In the genomic region with DNA sequence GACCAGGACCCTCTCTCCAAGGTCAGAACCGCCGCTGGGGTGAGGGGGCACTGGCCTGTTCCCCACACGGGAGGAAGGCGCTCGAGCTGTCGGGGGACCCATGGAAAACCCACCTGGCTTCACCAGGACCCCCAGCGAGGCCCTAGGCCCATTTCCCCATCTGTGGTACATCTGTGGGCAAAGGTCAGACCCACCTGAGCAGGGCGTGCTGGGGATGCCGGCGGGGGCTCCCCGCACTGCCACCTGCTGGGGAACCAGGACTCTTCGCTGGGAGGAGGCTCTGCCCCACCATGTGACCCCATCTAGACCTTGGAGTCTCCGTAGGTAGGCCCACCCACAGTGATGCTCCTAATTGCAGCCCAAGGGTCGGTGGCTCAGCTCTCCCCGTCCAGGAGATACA, we compare ENCODE assay signal across 16 cellular contexts. TPM values are rescaled to one million over a fixed set of nuclear protein-coding genes. Genes with fewer than 3 reads are reported as not detected.
DNase-seq lines count a peak whose midpoint lies in the region; ATAC-seq, FAIRE-seq and TF ChIP-seq lines count a peak whose summit lies in the region.
"Had no signal": no experiment of that assay in that cellular context is flagged by ENCODE, and none has a peak within 500 bp of the region (broad histone marks: within the 10 kb centered on the region; RNA-seq: fewer than 3 reads in every experiment).

No MANE protein-coding gene starts in this region.

- no peak overlapping the region for H3K4me3 ChIP-seq in GM12878
- H3K4me3 ChIP-seq: left lung had no signal

- no peaks in the 10 kb centered on the region for H3K79me2 ChIP-seq in GM12878 (ENCODE audit: control insufficient read depth, insufficient read depth, low read length)

- POLR2A ChIA-PET in HEK293T (lab: Yijun Ruan, JAX) = no interaction called here
- POLR2A ChIA-PET in GM12878 (lab: Charles Lee) = no interaction called here

- H3K9me3 ChIP-seq in GM12878 (replicated peaks; ENCODE audit: control insufficient read depth, insufficient read depth, low read length) = no peaks in the 10 kb centered on the region
- H3K9me3 ChIP-seq: left lung had no signal

- H3K27me3 ChIP-seq in GM12878 (replicated peaks in 1 of 2; ENCODE audit: control insufficient read depth in 2 of 2, insufficient read depth in 2 of 2, low read length in 1 of 2) = no peaks in the 10 kb centered on the region

- no peak for ATAC-seq in GM12878
- ATAC-seq in left colon = peak; percentile 20
- no peak for ATAC-seq in HG03045 (IDR thresholded peaks at IDR 0.05; ENCODE audit: unreplicated experiment)
- no peak for ATAC-seq in effector memory CD8-positive, alpha-beta T cell (replicated peaks)
- ATAC-seq: left lung had no signal

- TF ChIP-seq EP300 in GM12878 (IDR thresholded peaks at IDR 0.05; ENCODE audit: borderline replicate concordance in 1 of 2, control insufficient read depth in 1 of 2, low read depth in 2 of 2, low read length in 2 of 2) = no peak

- no TSS peak for BruUV-seq in GM12878 (replicated peaks; lab: Mats Ljungman, UMichigan)

- peaks cover 0 to 3% of the 10 kb centered on the region in 2 experiments; a peak in 1 of 4 replicates for H3K36me3 ChIP-seq in GM12878 (ENCODE audit: control insufficient read depth in 2 of 2, insufficient read depth in 2 of 2, low read length in 1 of 2)

- TF ChIP-seq CTCF in GM12878 (IDR thresholded peaks at IDR 0.05 in 2 of 3, conservative IDR thresholded peaks at IDR 0.05 in 1 of 3; ENCODE audit: control insufficient read depth in 2 of 3, extremely low read depth in 1 of 3, insufficient read depth in 1 of 3, low read depth in 3 of 3, low read length in 3 of 3) = 0 out of 6 replicates have a peak, but pooled peaks of 1 of the 3 experiments have one; percentile 22

- no peak overlapping the region for H3K4me3 Mint-ChIP-seq in effector memory CD8-positive, alpha-beta T cell
- H3K4me3 Mint-ChIP-seq: central memory CD8-positive, alpha-beta T cell had no signal

- peaks cover 0 to 5% of the 10 kb centered on the region in 2 donors for H3K4me1 Mint-ChIP-seq in effector memory CD8-positive, alpha-beta T cell (ENCODE audit: low read depth in 2 of 2)

- peaks cover 34% of the 10 kb centered on the region for H3K36me3 Mint-ChIP-seq in effector memory CD8-positive, alpha-beta T cell (ENCODE audit: insufficient read depth)

- H2AFZ ChIP-seq in GM12878 (ENCODE audit: control insufficient read depth, low read depth, low read length) = no peak overlapping the region

- CTCF ChIA-PET in HEK293T (lab: Yijun Ruan, JAX) = no interaction called here
- CTCF ChIA-PET in GM12878 (lab: Yijun Ruan, JAX) = no interaction called here

- DNase-seq in D341Med (ENCODE audit: low spot score) = peak; percentile 58
- DNase-seq in HEK293T (ENCODE audit: extremely low spot score) = peak; percentile 32
- no peak for DNase-seq in GM12878 (ENCODE audit: low read depth, low spot score)
- DNase-seq in left colon = no peak
- no peak for DNase-seq in HTR-8/SVneo (ENCODE audit: insufficient read length, low spot score)
- no peak for DNase-seq in NCI-H2196 (lab: John Stamatoyannopoulos, UW; ENCODE audit: unreplicated experiment)
- DNase-seq in effector memory CD8-positive, alpha-beta T cell = no peak
- DNase-seq: activated CD4-positive, CD25-positive, alpha-beta regulatory T cell treated with anti-CD3 and anti-CD28 coated beads, Interleukin-2, amount 50 U/mL, for 72 hours; activated effector memory CD4-positive, alpha-beta T cell treated with Interleukin-2 at 50 U/mL for 16 hours; CD8-positive, alpha-beta memory T cell; NCI-H524; stimulated activated CD8-positive, alpha-beta memory T cell treated with anti-CD3 and anti-CD28 coated beads, Interleukin-4, amount 100 ng/mL, for 48 hours had no signal

- RAD21 ChIA-PET in GM12878 (lab: Charles Lee; ENCODE audit: unreplicated experiment) = no interaction called here

- no peak for TF ChIP-seq RAD21 in GM12878 (IDR thresholded peaks at IDR 0.05; ENCODE audit: insufficient read depth, low read depth, low read length)

- H3K27me3 Mint-ChIP-seq in effector memory CD8-positive, alpha-beta T cell = peaks cover 0 to 5% of the 10 kb centered on the region in 2 donors
- H3K27me3 Mint-ChIP-seq: CD8-positive, alpha-beta memory T cell; central memory CD8-positive, alpha-beta T cell had no signal

- H3K9me3 Mint-ChIP-seq in effector memory CD8-positive, alpha-beta T cell = no peaks in the 10 kb centered on the region
- H3K9me3 Mint-ChIP-seq: CD8-positive, alpha-beta memory T cell; central memory CD8-positive, alpha-beta T cell had no signal

- no peaks in the 10 kb centered on the region for H3K4me1 ChIP-seq in GM12878 (ENCODE audit: control insufficient read depth, insufficient read depth, low read length)
- H3K4me1 ChIP-seq: left lung had no signal

- WGBS in GM12878 (ENCODE audit: insufficient coverage, insufficient replicate concordance, low lambda C conversion rate, missing lambda C conversion rate) = 94% methylated on average over 15 of the region's 15 CpGs

- 0 out of 2 replicates have a peak, but pooled peaks have one; percentile 27 for TF ChIP-seq POLR2A in GM12878 (IDR thresholded peaks at IDR 0.05; ENCODE audit: low read depth, low read length)

- SMC1A ChIA-PET in GM12878 (lab: Charles Lee; ENCODE audit: uncharacterized antibody, unreplicated experiment) = interaction anchor here (0.6 kb wide), 1 partner anchor 128 kb away, joined by 3 read pairs; no protein-coding TSS in a partner anchor

- no peaks in the 10 kb centered on the region for H4K20me1 ChIP-seq in GM12878 (ENCODE audit: control insufficient read depth, insufficient read depth)

- intact Hi-C loops in GM12878 (cut with micrococcal nuclease; ENCODE audit: unreplicated experiment) = no loop called here
- intact Hi-C loops in left colon (cut with DNase I, micrococcal nuclease) = no loop called here

- no peak overlapping the region for H3K9ac ChIP-seq in GM12878 (ENCODE audit: control insufficient read depth, insufficient read depth, low read length)

- FAIRE-seq in GM12878 (lab: Jason Lieb, UNC) (no peak), HTR-8/SVneo (lab: Jason Lieb, UNC) (no peak)
- FAIRE-seq: frontal cortex had no signal

- H3K27ac ChIP-seq in GM12878 (ENCODE audit: control insufficient read depth, insufficient read depth) = no peak overlapping the region
- H3K27ac ChIP-seq: left lung had no signal

- in situ Hi-C loops in GM12878 (cut with MboI) = no loop called here

- no peak overlapping the region for H3K4me2 ChIP-seq in GM12878 (ENCODE audit: control insufficient read depth, insufficient read depth)

- no peak overlapping the region for H3K27ac Mint-ChIP-seq in effector memory CD8-positive, alpha-beta T cell

TF ChIP-seq in HEK293T, 16 proteins besides CTCF, POLR2A, EP300 and RAD21 (continues in another document):
- TF ChIP-seq SP1 (IDR thresholded peaks at IDR 0.05) (no peak), CTBP1 (IDR thresholded peaks at IDR 0.05; ENCODE audit: borderline replicate concordance) (no peak), NFRKB (IDR thresholded peaks at IDR 0.05) (no peak)

TF ChIP-seq in GM12878, 131 proteins besides CTCF, POLR2A, EP300 and RAD21 (continues in another document):
- TF ChIP-seq RAD51 (IDR thresholded peaks at IDR 0.05) = no peak

RNA-seq across cellular contexts. Expression of a gene that starts 0.5 kb away (rescaled TPM):
- total RNA-seq in GM12878 (2013; cell fraction: nucleolus; rRNA removed) = not detected in 2 replicates
- total RNA-seq in GM12878 (2014; rRNA removed) (not detected in 2 replicates), GM12878 (2014; rRNA removed; fragmentation: Illumina TruSeq; extraction: Trizol) (not detected in 2 replicates), GM12878 (2021) (not detected in 2 replicates), left colon (not detected)
- polyA plus RNA-seq in GM12878 (2011; ENCODE audit: low read depth) = not detected
- polyA plus RNA-seq in GM12878 (2011; rRNA removed) (not detected in 2 replicates), GM12878 (2014; fragmentation: Illumina TruSeq; extraction: Trizol) (not detected in 2 replicates), GM12878 (2014; fragmentation: Nextera tagmentation; extraction: Ambion mirVana) (not detected), GM12878 (2014; rRNA removed) (not detected in 2 replicates), GM12878 (2016; fragmentation: Nextera tagmentation; extraction: Ambion mirVana) (under 1 TPM; 0.19 to 0.34 TPM)
- polyA plus RNA-seq in GM12878 (2011; cell fraction: cytosol; rRNA removed) = not detected in 2 replicates
- not detected in 2 replicates for polyA plus RNA-seq in GM12878 (2011; cell fraction: nucleus; rRNA removed)
- 0.29 and 0.34 TPM in 2 replicates for polyA plus RNA-seq in GM12878 (2012)
- polyA minus RNA-seq in GM12878 (2011; rRNA and poly(A)+ RNA removed) = 0.15 TPM in 1 of 2 replicates, not detected in the other
- not detected in 2 replicates for polyA minus RNA-seq in GM12878 (2011; cell fraction: cytosol; rRNA and poly(A)+ RNA removed)
- not detected in 2 replicates for polyA minus RNA-seq in GM12878 (2011; cell fraction: nucleus; rRNA and poly(A)+ RNA removed)
- total RNA-seq: CD8-positive, alpha-beta memory T cell; frontal cortex; left lung had no signal

RNA-seq across cellular contexts. Expression of a gene that starts 51.4 kb away (rescaled TPM):
- 15.1 and 15.2 TPM in 2 replicates for total RNA-seq in GM12878 (2013; cell fraction: nucleolus; rRNA removed)
- total RNA-seq in GM12878 (2014; rRNA removed) (5.9 and 6.6 TPM in 2 replicates), GM12878 (2014; rRNA removed; fragmentation: Illumina TruSeq; extraction: Trizol) (6.5 and 7.2 TPM in 2 replicates), GM12878 (2021) (5.7 and 7.2 TPM in 2 replicates), left colon (10 to 100 TPM in 1 of 2 donors, 1 to 10 TPM in 1; 8.3 to 10.9 TPM)
- 3.9 TPM for polyA plus RNA-seq in GM12878 (2011; ENCODE audit: low read depth)
- polyA plus RNA-seq in GM12878 (2011; rRNA removed) (7.0 and 7.8 TPM in 2 replicates), GM12878 (2014; fragmentation: Illumina TruSeq; extraction: Trizol) (7.2 and 8.4 TPM in 2 replicates), GM12878 (2014; fragmentation: Nextera tagmentation; extraction: Ambion mirVana) (1 to 10 TPM; 4.5 to 5.3 TPM), GM12878 (2014; rRNA removed) (5.9 and 6.3 TPM in 2 replicates), GM12878 (2016; fragmentation: Nextera tagmentation; extraction: Ambion mirVana) (1 to 10 TPM; 8.0 to 9.6 TPM)
- 4.4 and 5.5 TPM in 2 replicates for polyA plus RNA-seq in GM12878 (2011; cell fraction: cytosol; rRNA removed)
- 9.6 and 10.7 TPM in 2 replicates for polyA plus RNA-seq in GM12878 (2011; cell fraction: nucleus; rRNA removed)
- 5.1 and 5.8 TPM in 2 replicates for polyA plus RNA-seq in GM12878 (2012)
- polyA minus RNA-seq in GM12878 (2011; rRNA and poly(A)+ RNA removed) = 8.6 and 14.8 TPM in 2 replicates
- 2.1 and 6.3 TPM in 2 replicates for polyA minus RNA-seq in GM12878 (2011; cell fraction: cytosol; rRNA and poly(A)+ RNA removed)
- 7.5 and 11.0 TPM in 2 replicates for polyA minus RNA-seq in GM12878 (2011; cell fraction: nucleus; rRNA and poly(A)+ RNA removed)

Comparison
In these comparisons a context has a peak if more than half of its experiments do, and no peak if none do; other contexts are left out.
1. DNase-seq: peak in D341Med (single experiment) and HEK293T (single experiment); none in GM12878 (single experiment), left colon (0 of 2), HTR-8/SVneo (single experiment), NCI-H2196 (single experiment) and effector memory CD8-positive, alpha-beta T cell (0 of 3).